Comparison of ENCODE assay signal across 18 cellular contexts in the genomic region with DNA sequence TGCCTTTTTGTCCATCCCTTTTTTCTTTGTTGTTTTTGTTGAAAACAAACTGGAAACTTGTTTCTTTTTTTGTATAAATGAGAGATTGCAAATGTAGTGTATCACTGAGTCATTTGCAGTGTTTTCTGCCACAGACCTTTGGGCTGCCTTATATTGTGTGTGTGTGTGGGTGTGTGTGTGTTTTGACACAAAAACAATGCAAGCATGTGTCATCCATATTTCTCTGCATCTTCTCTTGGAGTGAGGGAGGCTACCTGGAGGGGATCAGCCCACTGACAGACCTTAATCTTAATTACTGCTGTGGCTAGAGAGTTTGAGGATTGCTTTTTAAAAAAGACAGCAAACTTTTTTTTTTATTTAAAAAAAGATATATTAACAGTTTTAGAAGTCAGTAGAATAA. TPM values are rescaled to one million over a fixed set of nuclear protein-coding genes. Genes with fewer than 3 reads are reported as not detected.
DNase-seq lines count a peak whose midpoint lies in the region; ATAC-seq and TF ChIP-seq lines count a peak whose summit lies in the region.
"Had no signal": no experiment of that assay in that cellular context is flagged by ENCODE, and none has a peak within 500 bp of the region (broad histone marks: within the 10 kb centered on the region; RNA-seq: fewer than 3 reads in every experiment).

No MANE protein-coding gene starts in this region.

- ATAC-seq in HG03439 (IDR thresholded peaks at IDR 0.05; ENCODE audit: unreplicated experiment) (no peak), GM19452 (IDR thresholded peaks at IDR 0.05; ENCODE audit: unreplicated experiment) (no peak), GM19035 (IDR thresholded peaks at IDR 0.05; ENCODE audit: unreplicated experiment) (no peak)
- ATAC-seq: naive thymus-derived CD4-positive, alpha-beta T cell; stimulated activated naive CD8-positive, alpha-beta T cell treated with anti-CD3 and anti-CD28 coated beads, Interleukin-15, amount 100 ng/mL, for 72 hours had no signal

- no peak for TF ChIP-seq RAD21 in neural cell (conservative IDR thresholded peaks at IDR 0.05)

- BruUV-seq in mammary epithelial cell (replicated peaks; lab: Mats Ljungman, UMichigan) = no TSS peak

- H3K9me3 ChIP-seq in mammary epithelial cell (replicated peaks; ENCODE audit: insufficient read depth, low read length) = no peaks in the 10 kb centered on the region
- no peaks in the 10 kb centered on the region for H3K9me3 ChIP-seq in neural cell (ENCODE audit: low read length)

- H3K79me2 ChIP-seq in mammary epithelial cell (ENCODE audit: insufficient read depth, low read length) (peaks cover 43% of the 10 kb centered on the region), neural cell (replicated peaks; ENCODE audit: insufficient read depth, low read length) (peaks cover 34% of the 10 kb centered on the region)

- H2AFZ ChIP-seq in mammary epithelial cell (ENCODE audit: low read depth, low read length) = no peak overlapping the region
- no peak overlapping the region for H2AFZ ChIP-seq in neural cell (ENCODE audit: low read depth, low read length)

- H3K4me1 ChIP-seq in mammary epithelial cell (ENCODE audit: insufficient read depth, low read length) = peaks cover 33% of the 10 kb centered on the region

- H3F3A ChIP-seq in neural cell (ENCODE audit: insufficient read depth, low read length, poor library complexity, severe bottlenecking) = no peaks in the 10 kb centered on the region

- intact Hi-C loops in mammary epithelial cell (cut with micrococcal nuclease) = loop anchor here (5.0 kb wide), 1 partner anchor 147 kb away; no protein-coding TSS in a partner anchor

- in situ Hi-C loops in mammary epithelial cell (cut with MboI; ENCODE audit: low sequenced_read_pairs in 2 of 2) = loop anchor here (10.0 kb wide), 2 partner anchors 299 to 419 kb away; no protein-coding TSS in a partner anchor

- dilution Hi-C loops in mammary epithelial cell (cut with HindIII; ENCODE audit: low sequenced_read_pairs) = loop anchor here (25.0 kb wide), 1 partner anchor 412 kb away; no protein-coding TSS in a partner anchor

- H3K27ac ChIP-seq in 22Rv1 (peak overlapping the region; percentile 51), mammary epithelial cell (ENCODE audit: insufficient read depth, low read depth, low read length) (peak overlapping the region; percentile 7), neural cell (ENCODE audit: low read length) (no peak overlapping the region)
- H3K27ac ChIP-seq: cardiac muscle cell, HL-60 had no signal

- H3K36me3 ChIP-seq in mammary epithelial cell (ENCODE audit: insufficient read depth, low read length) (peaks cover 11% of the 10 kb centered on the region), neural cell (ENCODE audit: insufficient read depth, low read length) (no peaks in the 10 kb centered on the region)
- H3K36me3 ChIP-seq: cardiac muscle cell had no signal

- no peak for TF ChIP-seq EP300 in neural cell (conservative IDR thresholded peaks at IDR 0.05; ENCODE audit: poor library complexity, severe bottlenecking)

- H3K4me2 ChIP-seq in mammary epithelial cell (ENCODE audit: insufficient read depth, low read depth, low read length) = peak overlapping the region; percentile 97
- H3K4me2 ChIP-seq in neural cell (ENCODE audit: low read length) = peak overlapping the region; percentile 30

- no peak overlapping the region for H3K9ac ChIP-seq in mammary epithelial cell (ENCODE audit: insufficient read depth, low read length)
- H3K9ac ChIP-seq in neural cell (ENCODE audit: low read length) = no peak overlapping the region

- H4K20me1 ChIP-seq in mammary epithelial cell (ENCODE audit: insufficient read depth, low read length) = peaks cover 7% of the 10 kb centered on the region
- H4K20me1 ChIP-seq in neural cell (ENCODE audit: insufficient read depth) = no peaks in the 10 kb centered on the region

- peak; percentile 60 for DNase-seq in M059J (ENCODE audit: low read depth)
- DNase-seq in mammary epithelial cell = peak; percentile 55
- no peak for DNase-seq in dedifferentiated amniotic fluid mesenchymal stem cell (ENCODE audit: extremely low spot score)
- DNase-seq: activated CD4-positive, alpha-beta T cell treated with anti-CD3 and anti-CD28 coated beads, Interleukin-2, amount 50 U/mL, for 4 hours; COR-L47; HCEC 1CT; naive thymus-derived CD4-positive, alpha-beta T cell; NCI-H2081; Right ventricle myocardium superior; stimulated activated naive CD8-positive, alpha-beta T cell treated with anti-CD3 and anti-CD28 coated beads, Interleukin-15, amount 100 ng/mL, for 72 hours had no signal

- no peak overlapping the region for H3K4me3 ChIP-seq in mammary epithelial cell (replicated peaks in 1 of 3; ENCODE audit: insufficient read depth in 1 of 3, low read depth in 2 of 3, low read length in 3 of 3)
- no peak overlapping the region for H3K4me3 ChIP-seq in neural cell (ENCODE audit: low read length)
- H3K4me3 ChIP-seq: cardiac muscle cell had no signal

- CTCF ChIA-PET in mammary epithelial cell (lab: Charles Lee; ENCODE audit: low non-redundant PET) = no interaction called here

- TF ChIP-seq CTCF in 22Rv1 (IDR thresholded peaks at IDR 0.05) (no peak), mammary epithelial cell (conservative IDR thresholded peaks at IDR 0.05 in 1 of 2, IDR thresholded peaks at IDR 0.05 in 1 of 2; ENCODE audit: extremely low read depth in 1 of 2, insufficient read depth in 1 of 2, low read depth in 1 of 2, low read length in 2 of 2) (no peak), neural cell (IDR thresholded peaks at IDR 0.05; ENCODE audit: poor library complexity, severe bottlenecking) (no peak)

- H3K9me2 ChIP-seq in neural cell (ENCODE audit: insufficient read depth, low read length) = no peaks in the 10 kb centered on the region

- H3K27me3 ChIP-seq in mammary epithelial cell (ENCODE audit: insufficient read depth, low read length) (no peaks in the 10 kb centered on the region), neural cell (ENCODE audit: insufficient read depth, low read depth, low read length) (peaks cover 15% of the 10 kb centered on the region)

TF ChIP-seq in neural cell, 6 proteins besides CTCF, POLR2A, EP300 and RAD21:
- TF ChIP-seq REST (IDR thresholded peaks at IDR 0.05; ENCODE audit: borderline replicate concordance) (no peak), SMC3 (conservative IDR thresholded peaks at IDR 0.05; ENCODE audit: poor library complexity) (no peak), EZH2 (IDR thresholded peaks at IDR 0.05; ENCODE audit: borderline replicate concordance, insufficient read depth, low read length, poor library complexity, severe bottlenecking) (no peak), POLR2AphosphoS5 (IDR thresholded peaks at IDR 0.05) (no peak), MXI1 (conservative IDR thresholded peaks at IDR 0.05; ENCODE audit: poor library complexity, severe bottlenecking) (no peak), TAF1 (IDR thresholded peaks at IDR 0.05; ENCODE audit: low read depth) (no peak)

RNA-seq across cellular contexts. Expression of gene SOX9, which starts 4.9 kb away (rescaled TPM):
- total RNA-seq in M059J (2014; rRNA removed; shearing (Covaris generic)) = 16.9 and 24.3 TPM in 2 replicates
- total RNA-seq in mammary epithelial cell = 10 to 100 TPM; 77.4 to 81.9 TPM
- polyA plus RNA-seq in mammary epithelial cell (31.6 TPM), neural cell (0.34 and 0.68 TPM in 2 replicates)
- polyA minus RNA-seq in mammary epithelial cell (33.8 TPM), neural cell (0.73 and 1.3 TPM in 2 replicates)
- total RNA-seq: activated T-helper 2 cell treated with anti-CD3 and anti-CD28 coated beads, Interferon-gamma antibody, Interleukin-2, Interleukin-4, amounts not matched to agents 10 μg/mL and 5 μg/mL and 100 μg/mL, durations not matched to agents 14 hours and 24 hours and 36 hours; naive thymus-derived CD4-positive, alpha-beta T cell had no signal
- polyA plus RNA-seq: naive thymus-derived CD4-positive, alpha-beta T cell had no signal
